In the genomic region with DNA sequence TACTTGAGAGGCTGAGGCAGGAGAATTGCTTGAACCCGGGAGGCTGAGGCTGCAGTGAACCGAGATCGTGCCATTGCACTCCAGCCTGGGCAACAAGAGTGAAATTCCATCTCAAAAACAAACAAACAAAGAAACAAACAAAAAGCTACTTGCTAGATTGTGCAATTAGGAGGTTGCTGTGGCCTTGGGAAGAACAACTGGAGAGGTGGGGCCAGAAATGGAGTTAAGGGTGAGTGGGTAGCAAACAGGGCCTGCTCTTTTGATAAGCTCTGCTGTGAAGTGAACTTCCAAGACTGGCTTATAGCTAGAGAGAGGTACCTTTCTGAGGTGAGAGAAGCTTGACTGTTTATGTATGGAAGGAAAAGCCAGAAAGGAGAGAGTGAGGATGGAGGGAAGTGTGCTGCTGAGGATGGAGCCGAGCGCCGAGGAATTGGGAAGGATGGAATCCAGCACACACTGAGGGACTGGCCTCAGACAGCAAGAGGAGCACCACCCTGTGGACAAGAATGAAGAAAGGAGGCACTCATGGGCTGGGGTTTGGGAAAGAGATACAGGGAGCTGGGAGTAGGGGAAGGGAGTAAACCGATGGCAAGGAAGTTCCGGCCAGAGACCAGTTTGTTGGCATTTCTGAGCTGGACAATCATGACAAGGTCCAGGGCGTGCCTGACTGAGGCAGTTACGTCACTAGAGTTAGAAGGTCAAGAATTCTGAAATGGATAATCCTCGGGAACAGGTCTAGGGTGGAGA, we compare ENCODE assay signal across 11 cellular contexts. TPM values are rescaled to one million over a fixed set of nuclear protein-coding genes. Genes with fewer than 3 reads are reported as not detected.
A peak's percentile ranks its signal among the peaks of the same experiment; 100 is the strongest.
DNase-seq lines count a peak whose midpoint lies in the region; ATAC-seq and TF ChIP-seq lines count a peak whose summit lies in the region.
"Had no signal": no experiment of that assay in that cellular context is flagged by ENCODE, and none has a peak within 500 bp of the region (broad histone marks: within the 10 kb centered on the region; RNA-seq: fewer than 3 reads in every experiment).

No MANE protein-coding gene starts in this region.

- ATAC-seq in HG03135 (IDR thresholded peaks at IDR 0.05; ENCODE audit: unreplicated experiment) (no peak), HG03442 (IDR thresholded peaks at IDR 0.05; ENCODE audit: unreplicated experiment) (no peak)

- DNase-seq in GM04504 (ENCODE audit: low read depth) (peak; percentile 44), SK-N-DZ (ENCODE audit: low spot score) (peak; percentile 22), foreskin fibroblast (peak; percentile 36 to 70), retinal pigment epithelial cell (ENCODE audit: low read depth) (peak; percentile 63), A172 (ENCODE audit: low spot score) (no peak)
- no peak for DNase-seq in activated CD4-positive, alpha-beta T cell treated with anti-CD3 and anti-CD28 coated beads, Interleukin-2, amount 50 U/mL, for 4 hours
- DNase-seq: NCI-H1417 treated with DMSO at 0.1 percent for 48 hours; stimulated activated naive CD4-positive, alpha-beta T cell had no signal

- no peak overlapping the region for H3K4me3 ChIP-seq in foreskin fibroblast (ENCODE audit: low read depth in 1 of 2, low read length in 2 of 2)
- H3K4me3 ChIP-seq in retinal pigment epithelial cell (ENCODE audit: low read length): no peak overlapping the region

- peak; percentile 65 for TF ChIP-seq CTCF in foreskin fibroblast (IDR thresholded peaks at IDR 0.05; ENCODE audit: low read depth, low read length)
- peak; percentile 51 for TF ChIP-seq CTCF in retinal pigment epithelial cell (conservative IDR thresholded peaks at IDR 0.05; ENCODE audit: low read depth, low read length)

RNA-seq across cellular contexts. Expression of gene RPEL1, which starts 7.0 kb away (rescaled TPM):
- not detected in 2 replicates for polyA plus RNA-seq in SK-N-DZ (2014; cell fraction: cytosol; rRNA removed)
- polyA plus RNA-seq in SK-N-DZ (2014; cell fraction: nucleus; rRNA removed): not detected in 2 replicates
- total RNA-seq in A172 (2014; rRNA removed; shearing (Covaris generic)): 0.05 and 0.17 TPM in 2 replicates
- total RNA-seq: activated T-helper 1 cell treated with anti-CD3 and anti-CD28 coated beads, Interleukin-12 subunit alpha, Interleukin-12 subunit beta, Interleukin-2, Interleukin-4 antibody, amounts not matched to agents 30 ng/mL and 10 ng/mL and 1 ng/mL, durations not matched to agents 14 hours and 24 hours and 36 hours had no signal

RNA-seq across cellular contexts. Expression of gene INA, which starts 38.3 kb away (rescaled TPM):
- polyA plus RNA-seq in SK-N-DZ (2014; cell fraction: cytosol; rRNA removed): 133 and 147 TPM in 2 replicates
- polyA plus RNA-seq in SK-N-DZ (2014; cell fraction: nucleus; rRNA removed): 52.9 and 66.2 TPM in 2 replicates
- not detected in 2 replicates for total RNA-seq in A172 (2014; rRNA removed; shearing (Covaris generic))

RNA-seq across cellular contexts. Expression of gene NT5C2, which starts 45.6 kb away (rescaled TPM):
- 26.0 and 28.0 TPM in 2 replicates for polyA plus RNA-seq in SK-N-DZ (2014; cell fraction: cytosol; rRNA removed)
- polyA plus RNA-seq in SK-N-DZ (2014; cell fraction: nucleus; rRNA removed): 37.3 and 50.9 TPM in 2 replicates
- 96.1 and 135 TPM in 2 replicates for total RNA-seq in A172 (2014; rRNA removed; shearing (Covaris generic))

Comparison
In these comparisons a context has a peak if more than half of its experiments do, and no peak if none do; other contexts are left out.
1. DNase-seq: peak in GM04504 (single experiment), SK-N-DZ (single experiment), foreskin fibroblast (2 of 2) and retinal pigment epithelial cell (single experiment); none in A172 (single experiment) and activated CD4-positive, alpha-beta T cell treated with anti-CD3 and anti-CD28 coated beads, Interleukin-2, amount 50 U/mL, for 4 hours (0 of 2).